Comparison of ENCODE assay signal across 8 cellular contexts in the genomic region with DNA sequence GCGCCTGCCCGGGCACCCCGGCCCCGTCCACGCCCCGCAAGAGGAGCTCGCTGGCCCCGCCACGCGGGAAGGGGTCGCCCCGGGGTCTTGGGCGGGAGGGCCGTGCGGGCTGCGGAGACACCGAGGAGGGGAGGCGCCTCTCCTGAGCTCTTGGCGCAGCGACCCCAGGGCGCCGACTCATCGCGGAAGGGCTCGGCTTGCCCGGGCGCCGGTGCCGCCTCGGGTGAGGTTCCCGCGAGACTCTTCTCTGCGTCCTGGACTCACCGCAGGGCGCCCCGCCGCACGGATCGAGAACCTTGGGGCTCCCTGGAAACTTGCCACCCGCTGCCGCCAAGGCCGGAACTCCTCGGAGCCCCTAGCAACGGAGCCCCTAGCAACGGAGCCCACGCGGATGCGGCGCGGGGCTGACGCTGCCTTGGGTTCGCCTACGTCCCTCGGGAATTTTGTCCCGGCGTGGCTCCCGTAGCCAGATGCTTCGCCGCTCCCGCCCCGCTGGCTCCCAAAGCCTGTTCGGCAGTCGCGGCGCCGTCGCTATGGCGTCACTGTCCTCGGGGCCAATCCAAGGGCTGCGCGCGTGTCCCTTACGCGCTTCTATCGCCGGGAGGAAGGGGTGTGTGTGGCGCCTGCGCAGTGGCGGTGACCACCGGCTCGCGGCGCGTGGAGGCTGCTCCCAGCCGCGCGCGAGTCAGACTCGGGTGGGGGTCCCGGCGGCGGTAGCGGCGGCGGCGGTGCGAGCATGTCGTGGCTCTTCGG. TPM values are rescaled to one million over a fixed set of nuclear protein-coding genes. Genes with fewer than 3 reads are reported as not detected.
DNase-seq lines count a peak whose midpoint lies in the region; ATAC-seq, FAIRE-seq and TF ChIP-seq lines count a peak whose summit lies in the region.

ATAD3A (plus strand) TSS at position 630 of the 753 bp plus-strand sequence; CDS start at position 737, 107 bp downstream.

- peak within 1 kb of the TSS; percentile 93 for H3K27ac Mint-ChIP-seq in mesothelial cell of epicardium

- peak within 1 kb of the TSS; percentile 95 for H3K4me3 ChIP-seq in OCI-LY3 (ENCODE audit: low read length)

- TF ChIP-seq CTCF in D721Med (IDR thresholded peaks at IDR 0.05; ENCODE audit: insufficient read depth, missing control alignments) (no peak), OCI-LY3 (IDR thresholded peaks at IDR 0.05; ENCODE audit: low read depth, low read length) (no peak), mesothelial cell of epicardium (IDR thresholded peaks at IDR 0.05; ENCODE audit: unreplicated experiment) (no peak)

- H3K27ac ChIP-seq in OCI-LY3 (ENCODE audit: low read length): peak within 1 kb of the TSS; percentile 76

- H3K4me2 ChIP-seq in OCI-LY3 (ENCODE audit: low read length): peak within 1 kb of the TSS; percentile 92

- no peaks in the 10 kb centered on the region for H3K36me3 Mint-ChIP-seq in mesothelial cell of epicardium

- H3K4me1 ChIP-seq in OCI-LY3 (ENCODE audit: low read length): peaks cover 6% of the 10 kb centered on the region

- H3K36me3 ChIP-seq in OCI-LY3 (replicated peaks; ENCODE audit: low read depth, low read length): no peaks in the 10 kb centered on the region

- no peaks in the 10 kb centered on the region for H3K27me3 ChIP-seq in OCI-LY3 (ENCODE audit: low read depth, low read length)

- DNase-seq in D721Med (ENCODE audit: insufficient read length, low spot score): peak; percentile 68
- DNase-seq in HuH-7.5 (ENCODE audit: low spot score): peak; percentile 98
- peak; percentile 97 for DNase-seq in activated CD8-positive, alpha-beta memory T cell treated with anti-CD3 and anti-CD28 coated beads, Interleukin-2, amount 50 U/mL, for 4 hours
- DNase-seq in mesothelial cell of epicardium (ENCODE audit: low spot score in 2 of 2, unreplicated experiment in 2 of 2): peak; percentile 95 to 97
- DNase-seq in stimulated activated CD8-positive, alpha-beta memory T cell treated with anti-CD3 and anti-CD28 coated beads, Interleukin-15, amount 100 ng/mL, for 4 hours (ENCODE audit: low read depth in 2 of 2): peak; percentile 93 to 94

- peaks cover 6% of the 10 kb centered on the region for H3K4me1 Mint-ChIP-seq in mesothelial cell of epicardium

- no peaks in the 10 kb centered on the region for H4K20me1 ChIP-seq in OCI-LY3 (ENCODE audit: insufficient read depth, low read length)

- H3K4me3 Mint-ChIP-seq in mesothelial cell of epicardium: peak within 1 kb of the TSS; percentile 82

- no peaks in the 10 kb centered on the region for H3K9me3 ChIP-seq in OCI-LY3 (ENCODE audit: insufficient read depth, low read length)

- H3K79me2 ChIP-seq in OCI-LY3 (ENCODE audit: low read length): peaks cover 43% of the 10 kb centered on the region

- peak; percentile 69 for ATAC-seq in GM21528 (IDR thresholded peaks at IDR 0.05; ENCODE audit: low FRiP score, unreplicated experiment)

- H2AFZ ChIP-seq in OCI-LY3 (ENCODE audit: low read depth, low read length): peak within 1 kb of the TSS; percentile 42; the same call in 1 of the 2 replicates

- peak within 1 kb of the TSS; percentile 96 for H3K9ac ChIP-seq in OCI-LY3 (ENCODE audit: low read length)

- H3K27me3 Mint-ChIP-seq in mesothelial cell of epicardium (ENCODE audit: low read depth): no peaks in the 10 kb centered on the region

- in situ Hi-C loops in endometrial microvascular endothelial cells (cut with HindIII; ENCODE audit: inconsistent ontology term, low pct_unique_long_range_greater_than_20kb, low sequenced_read_pairs): no loop called here

- peaks cover 4% of the 10 kb centered on the region for H3K9me3 Mint-ChIP-seq in mesothelial cell of epicardium

- no peak for FAIRE-seq in D721Med (lab: Jason Lieb, UNC)

RNA-seq across cellular contexts. Expression of gene ATAD3A, which starts in this region (rescaled TPM):
- 67.8 TPM for total RNA-seq in endometrial microvascular endothelial cells (ENCODE audit: inconsistent ontology term)
- 31.8 to 35.4 TPM (median 35.3 TPM) in 3 replicates for total RNA-seq in mesothelial cell of epicardium

Comparison
In these comparisons a context has a peak if more than half of its experiments do, and no peak if none do; other contexts are left out.
1. Peak in every context shown above with its lines: DNase-seq, ATAC-seq, H3K4me3 ChIP-seq and H3K27ac ChIP-seq.